Comparison of ENCODE assay signal across 8 cellular contexts in the genomic region with DNA sequence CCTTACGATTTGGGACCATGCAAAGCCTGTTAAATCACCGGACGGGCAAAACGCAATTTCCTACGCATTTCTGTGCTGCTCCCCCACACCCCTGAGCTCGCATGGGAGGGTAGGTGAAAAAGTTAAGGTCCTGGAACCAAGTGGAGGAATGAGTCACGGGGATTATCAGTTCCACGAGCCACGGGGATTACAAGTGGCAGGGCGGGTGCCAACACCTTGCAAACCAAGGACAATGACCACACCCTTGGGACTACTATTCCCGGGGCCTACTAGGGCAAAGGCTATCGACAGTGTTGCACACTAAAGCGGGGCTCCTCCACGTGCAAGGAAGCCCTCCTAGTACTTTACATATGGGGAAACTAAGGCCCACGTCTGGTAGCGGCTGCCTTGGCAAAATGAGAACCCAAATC. TPM values are rescaled to one million over a fixed set of nuclear protein-coding genes. Genes with fewer than 3 reads are reported as not detected.
A peak's percentile ranks its signal among the peaks of the same experiment; 100 is the strongest.
DNase-seq lines count a peak whose midpoint lies in the region; ATAC-seq and TF ChIP-seq lines count a peak whose summit lies in the region.

No MANE protein-coding gene starts in this region.

- WGBS in testis, 2 donors: 3% methylated on average over 8 to 16 of the region's 16 CpGs

- H3K27ac ChIP-seq in testis: peak overlapping the region; percentile 68

- peaks cover 74% of the 10 kb centered on the region for H3K36me3 Mint-ChIP-seq in dendritic cell treated with granulocyte-macrophage colony-stimulating factor and Interleukin-4, amounts not matched to agents 40 ng/mL and 50 ng/mL, for 4 days (ENCODE audit: low read depth)

- no peaks in the 10 kb centered on the region for H3K9me3 Mint-ChIP-seq in dendritic cell treated with granulocyte-macrophage colony-stimulating factor and Interleukin-4, amounts not matched to agents 40 ng/mL and 50 ng/mL, for 4 days

- H3K36me3 ChIP-seq in testis (ENCODE audit: low read depth, missing control alignments): no peaks in the 10 kb centered on the region

- no peak for TF ChIP-seq CTCF in GM12864 (IDR thresholded peaks at IDR 0.05; ENCODE audit: low read depth, low read length, missing control alignments)
- no peak for TF ChIP-seq CTCF in testis (IDR thresholded peaks at IDR 0.05)

- H3K27ac Mint-ChIP-seq in dendritic cell treated with granulocyte-macrophage colony-stimulating factor and Interleukin-4, amounts not matched to agents 40 ng/mL and 50 ng/mL, for 4 days: peak overlapping the region; percentile 96

- H3K4me1 Mint-ChIP-seq in dendritic cell treated with granulocyte-macrophage colony-stimulating factor and Interleukin-4, amounts not matched to agents 40 ng/mL and 50 ng/mL, for 4 days (ENCODE audit: low read depth): peaks cover 42% of the 10 kb centered on the region

- H3K4me3 Mint-ChIP-seq in dendritic cell treated with granulocyte-macrophage colony-stimulating factor and Interleukin-4, amounts not matched to agents 40 ng/mL and 50 ng/mL, for 4 days: peak overlapping the region; percentile 98

- H3K27me3 Mint-ChIP-seq in dendritic cell treated with granulocyte-macrophage colony-stimulating factor and Interleukin-4, amounts not matched to agents 40 ng/mL and 50 ng/mL, for 4 days: no peaks in the 10 kb centered on the region

- TF ChIP-seq POLR2A in testis (IDR thresholded peaks at IDR 0.05): no peak

- in situ Hi-C loops in SK-MEL-5 (cut with HindIII; ENCODE audit: low pct_unique_long_range_greater_than_20kb, low sequenced_read_pairs): no loop called here

- H3K9me3 ChIP-seq in testis: no peaks in the 10 kb centered on the region

- H3K4me1 ChIP-seq in testis: peaks cover 9% of the 10 kb centered on the region

- peak; percentile 6 for ATAC-seq in HG02798 (IDR thresholded peaks at IDR 0.05; ENCODE audit: poor library complexity, unreplicated experiment)

- intact Hi-C loops in dendritic cell treated with granulocyte-macrophage colony-stimulating factor and Interleukin-4, amounts not matched to agents 40 ng/mL and 50 ng/mL, for 4 days (cut with micrococcal nuclease): loop anchor here (1.0 kb wide), 1 partner anchor 26 kb away; no protein-coding TSS in a partner anchor
- intact Hi-C loops in testis (cut with DNase I; ENCODE audit: low total_unique reads): no loop called here

- H3K27me3 ChIP-seq in testis: no peaks in the 10 kb centered on the region

- DNase-seq in GM12864 (ENCODE audit: low read depth) (no peak), SK-MEL-5 (ENCODE audit: low read depth, low spot score) (peak; percentile 21), medulla oblongata (ENCODE audit: extremely low spot score) (peak; percentile 42), testis (peak; percentile 34), NAMALWA (ENCODE audit: low spot score) (no peak), GM19240 (ENCODE audit: insufficient read length, low spot score) (no peak)

- peak overlapping the region; percentile 99 for H3K4me3 ChIP-seq in GM12864 (ENCODE audit: low read depth, low read length)
- H3K4me3 ChIP-seq in testis: peak overlapping the region; percentile 80 to 85

RNA-seq across cellular contexts. Expression of a gene that starts 0.4 kb away (rescaled TPM):
- 130 and 138 TPM in 2 replicates for total RNA-seq in SK-MEL-5 (2014; rRNA removed; shearing (Covaris generic))
- 97.5 and 128 TPM in 2 replicates for polyA plus RNA-seq in SK-MEL-5 (2015; cell fraction: cytosol; rRNA removed)
- polyA plus RNA-seq in SK-MEL-5 (2015; cell fraction: nucleus; rRNA removed): 113 and 154 TPM in 2 replicates
- total RNA-seq in testis: 10 to 100 TPM; 54.0 to 60.5 TPM
- polyA plus RNA-seq in testis (ENCODE audit: insufficient read depth, low read depth, low replicate concordance): 49.7 TPM

RNA-seq across cellular contexts. Expression of a gene that starts 0.7 kb away (rescaled TPM):
- total RNA-seq in SK-MEL-5 (2014; rRNA removed; shearing (Covaris generic)): 13.7 and 13.9 TPM in 2 replicates
- polyA plus RNA-seq in SK-MEL-5 (2015; cell fraction: cytosol; rRNA removed): 12.1 and 15.6 TPM in 2 replicates
- polyA plus RNA-seq in SK-MEL-5 (2015; cell fraction: nucleus; rRNA removed): 84.2 and 102 TPM in 2 replicates
- total RNA-seq in testis: 10 to 100 TPM; 38.4 to 51.6 TPM
- polyA plus RNA-seq in testis (ENCODE audit: insufficient read depth, low read depth, low replicate concordance): 26.2 TPM

RNA-seq across cellular contexts. Expression of a gene that starts 26.1 kb away (rescaled TPM):
- 70.0 and 75.5 TPM in 2 replicates for total RNA-seq in SK-MEL-5 (2014; rRNA removed; shearing (Covaris generic))
- 111 and 146 TPM in 2 replicates for polyA plus RNA-seq in SK-MEL-5 (2015; cell fraction: cytosol; rRNA removed)
- polyA plus RNA-seq in SK-MEL-5 (2015; cell fraction: nucleus; rRNA removed): 65.1 and 85.3 TPM in 2 replicates
- 100 to 1,000 TPM; 115 to 143 TPM for total RNA-seq in testis
- polyA plus RNA-seq in testis (ENCODE audit: insufficient read depth, low read depth, low replicate concordance): 80.6 TPM

RNA-seq across cellular contexts. Expression of a gene that starts 56.3 kb away (rescaled TPM):
- total RNA-seq in SK-MEL-5 (2014; rRNA removed; shearing (Covaris generic)): 11.3 and 21.8 TPM in 2 replicates
- polyA plus RNA-seq in SK-MEL-5 (2015; cell fraction: cytosol; rRNA removed): 10.9 and 14.2 TPM in 2 replicates
- 2.4 and 2.9 TPM in 2 replicates for polyA plus RNA-seq in SK-MEL-5 (2015; cell fraction: nucleus; rRNA removed)
- 10 to 100 TPM; 17.7 to 29.4 TPM for total RNA-seq in testis
- polyA plus RNA-seq in testis (ENCODE audit: insufficient read depth, low read depth, low replicate concordance): 74.5 TPM

Comparison
In these comparisons a context has a peak if more than half of its experiments do, and no peak if none do; other contexts are left out.
1. DNase-seq: peak in SK-MEL-5 (single experiment), medulla oblongata (single experiment) and testis (single experiment); none in GM12864 (single experiment), NAMALWA (single experiment) and GM19240 (single experiment).